8 cellular contexts compared by ENCODE assay signal in the genomic region with DNA sequence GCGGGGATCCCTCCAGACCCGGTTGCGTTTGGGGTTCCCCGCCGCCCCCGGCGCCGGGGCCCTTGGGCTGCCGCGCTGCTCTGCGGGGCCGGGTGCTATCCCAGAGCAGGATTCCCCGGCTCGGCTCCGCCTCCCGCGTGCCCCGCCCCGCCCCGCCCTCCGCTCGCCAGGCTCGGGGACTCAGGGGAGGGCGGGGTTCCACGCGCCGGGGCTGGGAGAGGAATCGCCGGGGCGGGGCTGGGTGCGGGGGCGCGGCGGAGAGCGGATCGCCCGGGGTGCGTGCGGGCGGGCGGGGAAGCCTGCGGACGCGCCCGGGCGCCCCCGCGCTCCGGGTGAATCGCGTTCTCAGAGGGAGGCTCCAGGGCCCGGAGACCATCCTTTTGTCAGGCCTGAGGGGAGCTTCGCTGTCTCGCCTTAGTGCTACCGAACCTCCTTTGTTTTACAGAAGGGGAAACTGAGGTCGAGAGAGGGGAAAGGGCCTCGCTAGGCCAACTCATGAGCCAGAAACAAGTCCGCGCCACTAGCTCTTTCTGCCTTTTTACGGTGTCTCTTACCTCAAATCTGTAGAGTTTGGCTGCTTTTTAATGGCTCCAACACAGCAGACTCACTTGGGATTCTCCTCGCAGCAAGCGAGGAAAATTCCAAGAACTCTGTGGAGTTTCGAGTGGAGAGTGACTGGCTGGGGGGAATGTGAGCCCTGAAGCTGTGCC. TPM values are rescaled to one million over a fixed set of nuclear protein-coding genes. Genes with fewer than 3 reads are reported as not detected.
DNase-seq lines count a peak whose midpoint lies in the region; ATAC-seq, FAIRE-seq and TF ChIP-seq lines count a peak whose summit lies in the region.

A gene (minus strand): TSS at position 82 of the 710 bp plus-strand sequence. CDS start 260 bp downstream, outside the sequence.

- DNase-seq in D721Med (ENCODE audit: insufficient read length, low spot score), result peak; percentile 80
- DNase-seq in MG63, result peak; percentile 87
- peak; percentile 63 for DNase-seq in activated CD4-positive, CD25-positive, alpha-beta regulatory T cell treated with anti-CD3 and anti-CD28 coated beads, Interleukin-2, amount 50 U/mL, for 72 hours
- DNase-seq in central memory CD8-positive, alpha-beta T cell (ENCODE audit: low spot score in 2 of 2), result no peak
- no peak for DNase-seq in kidney epithelial cell (ENCODE audit: low read depth)
- DNase-seq in stimulated activated CD4-positive, alpha-beta T cell treated with anti-CD3 and anti-CD28 coated beads, Interleukin-15, amount 100 ng/mL, for 1 hour (ENCODE audit: low read depth in 1 of 2, low spot score in 1 of 2), result peak; percentile 41 to 78

- TF ChIP-seq CTCF in D721Med (IDR thresholded peaks at IDR 0.05; ENCODE audit: insufficient read depth, missing control alignments) (no peak), kidney epithelial cell (IDR thresholded peaks at IDR 0.05; ENCODE audit: insufficient read depth, low read length, poor library complexity, severe bottlenecking) (no peak)

- H3K4me1 Mint-ChIP-seq in central memory CD8-positive, alpha-beta T cell, result peaks cover 12% of the 10 kb centered on the region

- H3K4me3 ChIP-seq in MG63, result peak within 1 kb of the TSS; percentile 66
- peak within 1 kb of the TSS; percentile 52 for H3K4me3 ChIP-seq in kidney epithelial cell (ENCODE audit: low read depth, low read length)

- H3K27me3 ChIP-seq in MG63 (no peaks in the 10 kb centered on the region), kidney epithelial cell (ENCODE audit: control insufficient read depth, insufficient read depth, low read length) (peaks cover 5% of the 10 kb centered on the region)

- ATAC-seq in GM21717 (IDR thresholded peaks at IDR 0.05; ENCODE audit: unreplicated experiment) (peak; percentile 63), GM18870 (IDR thresholded peaks at IDR 0.05; ENCODE audit: unreplicated experiment) (no peak)
- ATAC-seq in central memory CD8-positive, alpha-beta T cell (replicated peaks; ENCODE audit: extremely low read depth, poor library complexity, severe bottlenecking), result peak; percentile 62

- peak within 1 kb of the TSS; percentile 80 for H3K4me3 Mint-ChIP-seq in central memory CD8-positive, alpha-beta T cell

- H3K36me3 ChIP-seq in MG63, result no peaks in the 10 kb centered on the region
- H3K36me3 ChIP-seq in kidney epithelial cell (ENCODE audit: control insufficient read depth, insufficient read depth, low read length), result no peaks in the 10 kb centered on the region

- FAIRE-seq in D721Med (lab: Jason Lieb, UNC), result no peak

- peaks cover 89% of the 10 kb centered on the region for H3K27me3 Mint-ChIP-seq in central memory CD8-positive, alpha-beta T cell

- H3K9me3 ChIP-seq in MG63, result no peaks in the 10 kb centered on the region

- H3K36me3 Mint-ChIP-seq in central memory CD8-positive, alpha-beta T cell (ENCODE audit: insufficient read depth), result peaks cover 3% of the 10 kb centered on the region

- H3K9me3 Mint-ChIP-seq in central memory CD8-positive, alpha-beta T cell, result no peaks in the 10 kb centered on the region

- no peak within 1 kb of the TSS for H3K27ac Mint-ChIP-seq in central memory CD8-positive, alpha-beta T cell (ENCODE audit: low read depth)

RNA-seq across cellular contexts. Expression of the gene that starts here (rescaled TPM):
- total RNA-seq in MG63 (2014; rRNA removed; shearing (Covaris generic); ENCODE audit: low replicate concordance), result 13.5 and 17.0 TPM in 2 replicates
- total RNA-seq in kidney epithelial cell, result 1.1 and 5.8 TPM in 2 replicates

Comparison
In these comparisons a context has a peak if more than half of its experiments do, and no peak if none do; other contexts are left out.
1. DNase-seq: peak in D721Med (single experiment), MG63 (single experiment), activated CD4-positive, CD25-positive, alpha-beta regulatory T cell treated with anti-CD3 and anti-CD28 coated beads, Interleukin-2, amount 50 U/mL, for 72 hours (single experiment) and stimulated activated CD4-positive, alpha-beta T cell treated with anti-CD3 and anti-CD28 coated beads, Interleukin-15, amount 100 ng/mL, for 1 hour (2 of 2); none in central memory CD8-positive, alpha-beta T cell (0 of 2) and kidney epithelial cell (single experiment).